18 cellular contexts compared by ENCODE assay signal in genomic region chr21:42436914-42437313, GRCh38. TPM values are rescaled to one million over a fixed set of nuclear protein-coding genes. Genes with fewer than 3 reads are reported as not detected.
DNase-seq lines count a peak whose midpoint lies in the region; ATAC-seq and TF ChIP-seq lines count a peak whose summit lies in the region.
"Had no signal": no experiment of that assay in that cellular context is flagged by ENCODE, and none has a peak within 500 bp of the region (broad histone marks: within the 10 kb centered on the region; RNA-seq: fewer than 3 reads in every experiment).

No MANE protein-coding gene starts in this region.

- H3K4me1 ChIP-seq in CD4-positive, CD25-positive, alpha-beta regulatory T cell (ENCODE audit: control insufficient read depth, insufficient read depth, low read length, poor library complexity, severe bottlenecking): peaks cover 10% of the 10 kb centered on the region
- peaks cover 10 to 21% of the 10 kb centered on the region in 2 donors for H3K4me1 ChIP-seq in naive thymus-derived CD4-positive, alpha-beta T cell (ENCODE audit: control insufficient read depth in 2 of 2, insufficient read depth in 2 of 2, low read length in 2 of 2)

- H3K9me3 ChIP-seq in CD4-positive, CD25-positive, alpha-beta regulatory T cell (ENCODE audit: control insufficient read depth in 2 of 2, low read length in 2 of 2): peaks cover 5% of the 10 kb centered on the region in 2 experiments
- H3K9me3 ChIP-seq in naive thymus-derived CD4-positive, alpha-beta T cell (ENCODE audit: control insufficient read depth in 2 of 3, low read length in 3 of 3): no peaks in the 10 kb centered on the region

- H3K36me3 ChIP-seq in CD4-positive, CD25-positive, alpha-beta regulatory T cell (ENCODE audit: control insufficient read depth, insufficient read depth, low read length): peaks cover 87% of the 10 kb centered on the region
- H3K36me3 ChIP-seq in naive thymus-derived CD4-positive, alpha-beta T cell (ENCODE audit: control insufficient read depth in 2 of 3, insufficient read depth in 3 of 3, low read length in 3 of 3): peaks cover 50 to 95% (median 51%) of the 10 kb centered on the region in 3 experiments
- H3K36me3 ChIP-seq: BLaER1 treated with 17β-estradiol and CSF1 and Interleukin-3, amounts not matched to agents 10 nM and 100 nM had no signal

- peaks cover 71% of the 10 kb centered on the region for H3K4me1 Mint-ChIP-seq in activated CD8-positive, alpha-beta T cell treated with anti-CD3 and anti-CD28 coated beads, Interleukin-2, amount 10 ng/mL, durations not matched to agents 7 days and 5 days (ENCODE audit: low read depth)
- H3K4me1 Mint-ChIP-seq in activated CD8-positive, alpha-beta T cell treated with anti-CD3 and anti-CD28 coated beads for 36 hours (ENCODE audit: low read depth): peaks cover 78% of the 10 kb centered on the region
- peaks cover 15 to 57% (median 26%) of the 10 kb centered on the region in 4 donors for H3K4me1 Mint-ChIP-seq in CD4-positive, CD25-positive, alpha-beta regulatory T cell
- H3K4me1 Mint-ChIP-seq in activated T-helper 1 cell treated with anti-CD3 and anti-CD28 coated beads, Interleukin-12 subunit alpha, Interleukin-12 subunit beta, Interleukin-2, Interleukin-4 antibody, amounts not matched to agents 30 ng/mL and 10 ng/mL and 1 ng/mL, durations not matched to agents 14 hours and 24 hours and 36 hours (ENCODE audit: low read depth): peaks cover 85% of the 10 kb centered on the region
- peaks cover 35 to 77% (median 61%) of the 10 kb centered on the region in 7 donors for H3K4me1 Mint-ChIP-seq in naive thymus-derived CD4-positive, alpha-beta T cell
- H3K4me1 Mint-ChIP-seq: GM23338 had no signal

- no peak for ATAC-seq in activated CD8-positive, alpha-beta T cell treated with anti-CD3 and anti-CD28 coated beads, Interleukin-2, amount 10 ng/mL, durations not matched to agents 7 days and 5 days
- no peak for ATAC-seq in activated CD8-positive, alpha-beta T cell treated with anti-CD3 and anti-CD28 coated beads for 36 hours
- ATAC-seq in CD4-positive, CD25-positive, alpha-beta regulatory T cell (ENCODE audit: low read depth in 2 of 2): no peak
- no peak for ATAC-seq in naive thymus-derived CD4-positive, alpha-beta T cell

- no peaks in the 10 kb centered on the region for H3K27me3 ChIP-seq in CD4-positive, CD25-positive, alpha-beta regulatory T cell (ENCODE audit: control insufficient read depth, insufficient read depth, low read length)
- H3K27me3 ChIP-seq in naive thymus-derived CD4-positive, alpha-beta T cell (ENCODE audit: control insufficient read depth in 2 of 2, insufficient read depth in 2 of 2, low read length in 2 of 2): no peaks in the 10 kb centered on the region
- H3K27me3 ChIP-seq: BLaER1 treated with 17β-estradiol and CSF1 and Interleukin-3, amounts not matched to agents 10 nM and 100 nM had no signal

- no peaks in the 10 kb centered on the region for H3K27me3 Mint-ChIP-seq in activated CD8-positive, alpha-beta T cell treated with anti-CD3 and anti-CD28 coated beads, Interleukin-2, amount 10 ng/mL, durations not matched to agents 7 days and 5 days (ENCODE audit: low read depth)
- peaks cover 2% of the 10 kb centered on the region for H3K27me3 Mint-ChIP-seq in activated CD8-positive, alpha-beta T cell treated with anti-CD3 and anti-CD28 coated beads for 36 hours
- no peaks in the 10 kb centered on the region for H3K27me3 Mint-ChIP-seq in CD4-positive, CD25-positive, alpha-beta regulatory T cell
- H3K27me3 Mint-ChIP-seq in activated T-helper 1 cell treated with anti-CD3 and anti-CD28 coated beads, Interleukin-12 subunit alpha, Interleukin-12 subunit beta, Interleukin-2, Interleukin-4 antibody, amounts not matched to agents 30 ng/mL and 10 ng/mL and 1 ng/mL, durations not matched to agents 14 hours and 24 hours and 36 hours (ENCODE audit: insufficient read depth): no peaks in the 10 kb centered on the region
- H3K27me3 Mint-ChIP-seq in naive thymus-derived CD4-positive, alpha-beta T cell: no peaks in the 10 kb centered on the region
- H3K27me3 Mint-ChIP-seq: CD4-positive, alpha-beta memory T cell had no signal

- intact Hi-C loops in activated CD8-positive, alpha-beta T cell treated with anti-CD3 and anti-CD28 coated beads for 36 hours (cut with micrococcal nuclease): no loop called here
- intact Hi-C loops in activated T-helper 1 cell treated with anti-CD3 and anti-CD28 coated beads, Interleukin-12 subunit alpha, Interleukin-12 subunit beta, Interleukin-2, Interleukin-4 antibody, amounts not matched to agents 30 ng/mL and 10 ng/mL and 1 ng/mL, durations not matched to agents 14 hours and 24 hours and 36 hours (cut with micrococcal nuclease): no loop called here
- intact Hi-C loops in naive thymus-derived CD4-positive, alpha-beta T cell (cut with micrococcal nuclease): loop anchor here (1.0 to 10.0 kb wide), 2 partner anchors 12 to 92 kb away; no protein-coding TSS in a partner anchor

- H3K36me3 Mint-ChIP-seq in activated CD8-positive, alpha-beta T cell treated with anti-CD3 and anti-CD28 coated beads, Interleukin-2, amount 10 ng/mL, durations not matched to agents 7 days and 5 days (ENCODE audit: low read depth): peaks cover 97% of the 10 kb centered on the region
- H3K36me3 Mint-ChIP-seq in activated CD8-positive, alpha-beta T cell treated with anti-CD3 and anti-CD28 coated beads for 36 hours (ENCODE audit: low read depth): peaks cover 95% of the 10 kb centered on the region
- H3K36me3 Mint-ChIP-seq in CD4-positive, CD25-positive, alpha-beta regulatory T cell: peaks cover 75% of the 10 kb centered on the region
- H3K36me3 Mint-ChIP-seq in activated T-helper 1 cell treated with anti-CD3 and anti-CD28 coated beads, Interleukin-12 subunit alpha, Interleukin-12 subunit beta, Interleukin-2, Interleukin-4 antibody, amounts not matched to agents 30 ng/mL and 10 ng/mL and 1 ng/mL, durations not matched to agents 14 hours and 24 hours and 36 hours (ENCODE audit: low read depth): peaks cover 94% of the 10 kb centered on the region
- peaks cover 32 to 88% (median 72%) of the 10 kb centered on the region in 5 donors for H3K36me3 Mint-ChIP-seq in naive thymus-derived CD4-positive, alpha-beta T cell

- H3K27ac ChIP-seq in CD4-positive, CD25-positive, alpha-beta regulatory T cell (ENCODE audit: insufficient read depth, low read length, poor library complexity, severe bottlenecking): no peak overlapping the region
- peak overlapping the region; percentile 34 for H3K27ac ChIP-seq in naive thymus-derived CD4-positive, alpha-beta T cell (ENCODE audit: low read depth, low read length)
- H3K27ac ChIP-seq: 22Rv1; BLaER1 treated with 17β-estradiol and CSF1 and Interleukin-3, amounts not matched to agents 10 nM and 100 nM had no signal

- no peak for TF ChIP-seq CTCF in activated CD8-positive, alpha-beta T cell treated with anti-CD3 and anti-CD28 coated beads for 36 hours (IDR thresholded peaks at IDR 0.05)

- H3K27ac Mint-ChIP-seq in activated CD8-positive, alpha-beta T cell treated with anti-CD3 and anti-CD28 coated beads, Interleukin-2, amount 10 ng/mL, durations not matched to agents 7 days and 5 days: peak overlapping the region; percentile 3
- no peak overlapping the region for H3K27ac Mint-ChIP-seq in activated CD8-positive, alpha-beta T cell treated with anti-CD3 and anti-CD28 coated beads for 36 hours
- H3K27ac Mint-ChIP-seq in CD4-positive, CD25-positive, alpha-beta regulatory T cell: peak overlapping the region; percentile 26 to 38 (median 36)
- peak overlapping the region; percentile 40 for H3K27ac Mint-ChIP-seq in activated T-helper 1 cell treated with anti-CD3 and anti-CD28 coated beads, Interleukin-12 subunit alpha, Interleukin-12 subunit beta, Interleukin-2, Interleukin-4 antibody, amounts not matched to agents 30 ng/mL and 10 ng/mL and 1 ng/mL, durations not matched to agents 14 hours and 24 hours and 36 hours
- peak overlapping the region in 7 of 9 donors; percentile 18 to 85 (median 81) for H3K27ac Mint-ChIP-seq in naive thymus-derived CD4-positive, alpha-beta T cell
- H3K27ac Mint-ChIP-seq: GM23338 had no signal

- DNase-seq in activated CD8-positive, alpha-beta T cell treated with anti-CD3 and anti-CD28 coated beads, Interleukin-2, amount 10 ng/mL, durations not matched to agents 7 days and 5 days: no peak
- DNase-seq in activated CD8-positive, alpha-beta T cell treated with anti-CD3 and anti-CD28 coated beads for 36 hours: no peak
- no peak for DNase-seq in CD4-positive, CD25-positive, alpha-beta regulatory T cell
- no peak for DNase-seq in activated T-helper 1 cell treated with anti-CD3 and anti-CD28 coated beads, Interleukin-12 subunit alpha, Interleukin-12 subunit beta, Interleukin-2, Interleukin-4 antibody, amounts not matched to agents 30 ng/mL and 10 ng/mL and 1 ng/mL, durations not matched to agents 14 hours and 24 hours and 36 hours (ENCODE audit: low spot score)
- DNase-seq in naive thymus-derived CD4-positive, alpha-beta T cell: no peak
- DNase-seq in AML-193 (lab: John Stamatoyannopoulos, UW) (no peak), dedifferentiated amniotic fluid mesenchymal stem cell (ENCODE audit: extremely low spot score) (no peak), NCI-H1417 treated with DMSO at 0.1 percent for 48 hours (lab: John Stamatoyannopoulos, UW) (no peak)
- DNase-seq: CD4-positive, alpha-beta memory T cell; COR-L47; DMS153; DMS79 treated with DMSO at 0.1 percent for 48 hours; EL; H7 had no signal

- POLR2A ChIA-PET in activated CD8-positive, alpha-beta T cell treated with anti-CD3 and anti-CD28 coated beads, Interleukin-2, amount 10 ng/mL, durations not matched to agents 7 days and 5 days (lab: Charles Lee): interaction anchor here (1.2 to 1.4 kb wide), 2 partner anchors 14 to 33 kb away, joined by 3 to 6 read pairs; partner anchors contain the start of gene UBASH3A
- POLR2A ChIA-PET in activated CD8-positive, alpha-beta T cell treated with anti-CD3 and anti-CD28 coated beads for 36 hours (lab: Charles Lee): interaction anchor here (0.8 to 1.5 kb wide), 2 partner anchors 10 to 70 kb away, joined by 3 to 6 read pairs; partner anchors contain the start of gene TFF1
- POLR2A ChIA-PET in naive thymus-derived CD4-positive, alpha-beta T cell (lab: Charles Lee): interaction anchor here (1.6 kb wide), 1 partner anchor 13 kb away, joined by 3 read pairs; no protein-coding TSS in a partner anchor

- H3K4me3 Mint-ChIP-seq in activated CD8-positive, alpha-beta T cell treated with anti-CD3 and anti-CD28 coated beads, Interleukin-2, amount 10 ng/mL, durations not matched to agents 7 days and 5 days: no peak overlapping the region
- H3K4me3 Mint-ChIP-seq in activated CD8-positive, alpha-beta T cell treated with anti-CD3 and anti-CD28 coated beads for 36 hours: no peak overlapping the region
- H3K4me3 Mint-ChIP-seq in CD4-positive, CD25-positive, alpha-beta regulatory T cell: no peak overlapping the region
- H3K4me3 Mint-ChIP-seq in activated T-helper 1 cell treated with anti-CD3 and anti-CD28 coated beads, Interleukin-12 subunit alpha, Interleukin-12 subunit beta, Interleukin-2, Interleukin-4 antibody, amounts not matched to agents 30 ng/mL and 10 ng/mL and 1 ng/mL, durations not matched to agents 14 hours and 24 hours and 36 hours: no peak overlapping the region
- H3K4me3 Mint-ChIP-seq in naive thymus-derived CD4-positive, alpha-beta T cell: no peak overlapping the region
- H3K4me3 Mint-ChIP-seq: CD4-positive, alpha-beta memory T cell; GM23338 had no signal

- H3K4me3 ChIP-seq in CD4-positive, CD25-positive, alpha-beta regulatory T cell (ENCODE audit: low read depth, low read length): no peak overlapping the region
- no peak overlapping the region for H3K4me3 ChIP-seq in naive thymus-derived CD4-positive, alpha-beta T cell (ENCODE audit: low read length)
- H3K4me3 ChIP-seq: BLaER1 treated with 17β-estradiol and CSF1 and Interleukin-3, amounts not matched to agents 10 nM and 100 nM; GM23338 had no signal

- CTCF ChIA-PET in activated CD8-positive, alpha-beta T cell treated with anti-CD3 and anti-CD28 coated beads, Interleukin-2, amount 10 ng/mL, durations not matched to agents 7 days and 5 days (lab: Charles Lee): interaction anchor here (1.0 kb wide), 2 partner anchors 10 to 33 kb away, joined by 3 read pairs; partner anchors contain the start of gene UBASH3A
- CTCF ChIA-PET in activated CD8-positive, alpha-beta T cell treated with anti-CD3 and anti-CD28 coated beads for 36 hours (lab: Charles Lee): interaction anchor here (0.9 to 1.5 kb wide), 4 partner anchors 10 to 76 kb away, joined by 3 read pairs; no protein-coding TSS in a partner anchor
- CTCF ChIA-PET in naive thymus-derived CD4-positive, alpha-beta T cell (lab: Charles Lee): no interaction called here

- peaks cover 6% of the 10 kb centered on the region for H3K9me3 Mint-ChIP-seq in activated CD8-positive, alpha-beta T cell treated with anti-CD3 and anti-CD28 coated beads, Interleukin-2, amount 10 ng/mL, durations not matched to agents 7 days and 5 days (ENCODE audit: insufficient read depth)
- peaks cover 12% of the 10 kb centered on the region for H3K9me3 Mint-ChIP-seq in activated CD8-positive, alpha-beta T cell treated with anti-CD3 and anti-CD28 coated beads for 36 hours
- H3K9me3 Mint-ChIP-seq in CD4-positive, CD25-positive, alpha-beta regulatory T cell: peaks cover 0 to 5% (median 1%) of the 10 kb centered on the region in 7 donors
- H3K9me3 Mint-ChIP-seq in activated T-helper 1 cell treated with anti-CD3 and anti-CD28 coated beads, Interleukin-12 subunit alpha, Interleukin-12 subunit beta, Interleukin-2, Interleukin-4 antibody, amounts not matched to agents 30 ng/mL and 10 ng/mL and 1 ng/mL, durations not matched to agents 14 hours and 24 hours and 36 hours: peaks cover 22% of the 10 kb centered on the region
- H3K9me3 Mint-ChIP-seq in naive thymus-derived CD4-positive, alpha-beta T cell: peaks cover 0 to 7% (median 0%) of the 10 kb centered on the region in 11 donors
- H3K9me3 Mint-ChIP-seq: CD4-positive, alpha-beta memory T cell had no signal

RNA-seq across cellular contexts. Expression of gene UBASH3A, which starts 33.2 kb away (rescaled TPM):
- total RNA-seq in activated CD8-positive, alpha-beta T cell treated with anti-CD3 and anti-CD28 coated beads, Interleukin-2, amount 10 ng/mL, durations not matched to agents 7 days and 5 days: 10 to 100 TPM; 68.7 to 74.0 TPM
- total RNA-seq in activated CD8-positive, alpha-beta T cell treated with anti-CD3 and anti-CD28 coated beads for 36 hours: 10 to 100 TPM; 48.7 to 52.9 TPM
- total RNA-seq in CD4-positive, CD25-positive, alpha-beta regulatory T cell: 56.0 TPM
- 10 to 100 TPM; 36.2 to 52.6 (median 44.4) TPM for polyA plus RNA-seq in CD4-positive, CD25-positive, alpha-beta regulatory T cell
- total RNA-seq in activated T-helper 1 cell treated with anti-CD3 and anti-CD28 coated beads, Interleukin-12 subunit alpha, Interleukin-12 subunit beta, Interleukin-2, Interleukin-4 antibody, amounts not matched to agents 30 ng/mL and 10 ng/mL and 1 ng/mL, durations not matched to agents 14 hours and 24 hours and 36 hours: 69.1 and 70.8 TPM in 2 replicates
- 100 to 1,000 TPM in 1 of 5 experiments, 10 to 100 TPM in 4; 41.9 to 101 (median 91.7) TPM for total RNA-seq in naive thymus-derived CD4-positive, alpha-beta T cell
- 10 to 100 TPM; 57.1 to 99.3 TPM for polyA plus RNA-seq in naive thymus-derived CD4-positive, alpha-beta T cell
- total RNA-seq: GM23338, H7, HT1080 had no signal
- polyA plus RNA-seq: GM23338 had no signal

RNA-seq across cellular contexts. Expression of gene TMPRSS3, which starts 41.1 kb away (rescaled TPM):
- total RNA-seq in activated CD8-positive, alpha-beta T cell treated with anti-CD3 and anti-CD28 coated beads, Interleukin-2, amount 10 ng/mL, durations not matched to agents 7 days and 5 days: 10 to 100 TPM in 1 of 2 experiments, 1 to 10 TPM in 1; 9.9 to 10.1 TPM
- 100 to 1,000 TPM; 123 to 134 TPM for total RNA-seq in activated CD8-positive, alpha-beta T cell treated with anti-CD3 and anti-CD28 coated beads for 36 hours
- 4.0 TPM for total RNA-seq in CD4-positive, CD25-positive, alpha-beta regulatory T cell
- polyA plus RNA-seq in CD4-positive, CD25-positive, alpha-beta regulatory T cell: 1 to 10 TPM; 1.1 to 2.4 (median 2.2) TPM
- total RNA-seq in activated T-helper 1 cell treated with anti-CD3 and anti-CD28 coated beads, Interleukin-12 subunit alpha, Interleukin-12 subunit beta, Interleukin-2, Interleukin-4 antibody, amounts not matched to agents 30 ng/mL and 10 ng/mL and 1 ng/mL, durations not matched to agents 14 hours and 24 hours and 36 hours: 33.7 and 41.3 TPM in 2 replicates
- total RNA-seq in naive thymus-derived CD4-positive, alpha-beta T cell: 1 to 10 TPM in 4 of 5 experiments, under 1 TPM in 1; 0.88 to 7.6 (median 1.5) TPM
- polyA plus RNA-seq in naive thymus-derived CD4-positive, alpha-beta T cell: 1 to 10 TPM in 1 of 2 donors, under 1 TPM in 1; 0.11 to 2.9 TPM
- total RNA-seq: H7, HT1080 had no signal
- polyA plus RNA-seq: GM23338 had no signal

RNA-seq across cellular contexts. Expression of gene RSPH1, which starts 59.1 kb away (rescaled TPM):
- not detected for total RNA-seq in activated CD8-positive, alpha-beta T cell treated with anti-CD3 and anti-CD28 coated beads, Interleukin-2, amount 10 ng/mL, durations not matched to agents 7 days and 5 days
- total RNA-seq in activated CD8-positive, alpha-beta T cell treated with anti-CD3 and anti-CD28 coated beads for 36 hours: not detected
- 0.25 TPM for total RNA-seq in CD4-positive, CD25-positive, alpha-beta regulatory T cell
- polyA plus RNA-seq in CD4-positive, CD25-positive, alpha-beta regulatory T cell: not detected
- not detected in 2 replicates for total RNA-seq in activated T-helper 1 cell treated with anti-CD3 and anti-CD28 coated beads, Interleukin-12 subunit alpha, Interleukin-12 subunit beta, Interleukin-2, Interleukin-4 antibody, amounts not matched to agents 30 ng/mL and 10 ng/mL and 1 ng/mL, durations not matched to agents 14 hours and 24 hours and 36 hours
- total RNA-seq in naive thymus-derived CD4-positive, alpha-beta T cell: under 1 TPM in 2 of 5 experiments, not detected in 3; 0.27 to 0.40 TPM
- not detected for polyA plus RNA-seq in naive thymus-derived CD4-positive, alpha-beta T cell
- total RNA-seq: CD4-positive, alpha-beta memory T cell; GM23338; H7; HT1080 had no signal
- polyA plus RNA-seq: CD4-positive, alpha-beta memory T cell had no signal

Comparison
In these comparisons a context has a peak if more than half of its experiments do, and no peak if none do; other contexts are left out.
1. intact Hi-C loops: an anchor here in naive thymus-derived CD4-positive, alpha-beta T cell (1.0 to 10.0 kb wide); none called in activated CD8-positive, alpha-beta T cell treated with anti-CD3 and anti-CD28 coated beads for 36 hours and activated T-helper 1 cell treated with anti-CD3 and anti-CD28 coated beads, Interleukin-12 subunit alpha, Interleukin-12 subunit beta, Interleukin-2, Interleukin-4 antibody, amounts not matched to agents 30 ng/mL and 10 ng/mL and 1 ng/mL, durations not matched to agents 14 hours and 24 hours and 36 hours.